ENCODE assay signal across 8 cellular contexts in genomic region chr2:68203587-68203986, GRCh38. TPM values are rescaled to one million over a fixed set of nuclear protein-coding genes. Genes with fewer than 3 reads are reported as not detected.
DNase-seq lines count a peak whose midpoint lies in the region; ATAC-seq and TF ChIP-seq lines count a peak whose summit lies in the region.

No MANE protein-coding gene starts in this region.

- H3K9me3 ChIP-seq in breast epithelium (no peaks in the 10 kb centered on the region), right cardiac atrium (ENCODE audit: control insufficient read depth, low read length) (no peaks in the 10 kb centered on the region)

- H3K27ac Mint-ChIP-seq in MCF 10A (ENCODE audit: low read depth, unreplicated experiment) (no peak overlapping the region), T-cell (peak overlapping the region; percentile 66 to 88)
- H3K27ac Mint-ChIP-seq in stimulated activated naive CD8-positive, alpha-beta T cell treated with anti-CD3 and anti-CD28 coated beads, Interleukin-15, Interleukin-2, amounts not matched to agents 100 ng/mL and 50 ng/mL, for 24 hours: peak overlapping the region; percentile 82

- H3K27ac ChIP-seq in breast epithelium: peak overlapping the region; percentile 1 to 13
- H3K27ac ChIP-seq in right cardiac atrium (ENCODE audit: low read length): no peak overlapping the region

- H3K27me3 Mint-ChIP-seq in MCF 10A (ENCODE audit: insufficient read depth, unreplicated experiment) (no peaks in the 10 kb centered on the region), T-cell (no peaks in the 10 kb centered on the region)
- H3K27me3 Mint-ChIP-seq in stimulated activated naive CD8-positive, alpha-beta T cell treated with anti-CD3 and anti-CD28 coated beads, Interleukin-15, Interleukin-2, amounts not matched to agents 100 ng/mL and 50 ng/mL, for 24 hours: no peaks in the 10 kb centered on the region

- no TSS peak for BruUV-seq in MCF 10A (replicated peaks; lab: Mats Ljungman, UMichigan)

- no peak for TF ChIP-seq POLR2A in breast epithelium (IDR thresholded peaks at IDR 0.05)

- H3K4me3 ChIP-seq in breast epithelium (no peak overlapping the region), right cardiac atrium (ENCODE audit: low read length) (no peak overlapping the region)

- H3K4me3 Mint-ChIP-seq in MCF 10A (ENCODE audit: unreplicated experiment) (no peak overlapping the region), T-cell (peak overlapping the region; percentile 52 to 73 (median 55))
- H3K4me3 Mint-ChIP-seq in stimulated activated naive CD8-positive, alpha-beta T cell treated with anti-CD3 and anti-CD28 coated beads, Interleukin-15, Interleukin-2, amounts not matched to agents 100 ng/mL and 50 ng/mL, for 24 hours: peak overlapping the region; percentile 56

- H3K4me1 Mint-ChIP-seq in MCF 10A (ENCODE audit: insufficient read depth, unreplicated experiment) (peaks cover 20% of the 10 kb centered on the region), T-cell (peaks cover 79 to 86% (median 82%) of the 10 kb centered on the region in 3 donors)
- H3K4me1 Mint-ChIP-seq in stimulated activated naive CD8-positive, alpha-beta T cell treated with anti-CD3 and anti-CD28 coated beads, Interleukin-15, Interleukin-2, amounts not matched to agents 100 ng/mL and 50 ng/mL, for 24 hours (ENCODE audit: low read depth): peaks cover 92% of the 10 kb centered on the region

- 43% methylated on average over 3 of the region's 3 CpGs for WGBS in right cardiac atrium

- CTCF ChIA-PET in MCF 10A (lab: Yijun Ruan, JAX): no interaction called here
- CTCF ChIA-PET in T-cell (lab: Charles Lee): interaction anchor here in 1 of 2 donors (1.4 kb wide), 1 partner anchor 18 kb away, joined by 3 read pairs; no protein-coding TSS in a partner anchor

- DNase-seq in breast epithelium (ENCODE audit: low spot score in 2 of 2): no peak
- no peak for DNase-seq in MCF 10A (ENCODE audit: unreplicated experiment)
- DNase-seq in T-cell: no peak
- no peak for DNase-seq in right cardiac atrium
- DNase-seq in NCI-H1092 (lab: John Stamatoyannopoulos, UW): no peak
- DNase-seq in OCI-M2 (lab: John Stamatoyannopoulos, UW; ENCODE audit: unreplicated experiment): no peak

- intact Hi-C loops in breast epithelium (cut with DNase I; ENCODE audit: low total_unique reads): no loop called here
- intact Hi-C loops in MCF 10A (cut with micrococcal nuclease): no loop called here
- intact Hi-C loops in right cardiac atrium (cut with DNase I): no loop called here

- ATAC-seq in HG02885 (IDR thresholded peaks at IDR 0.05; ENCODE audit: poor library complexity, unreplicated experiment): peak; percentile 91
- peak; percentile 37 to 59 (median 43) for ATAC-seq in T-cell (replicated peaks in 1 of 4)
- no peak for ATAC-seq in right cardiac atrium

- POLR2A ChIA-PET in MCF 10A (lab: Yijun Ruan, JAX) (interaction anchor here (0.6 to 1.7 kb wide), 3 partner anchors 23 to 82 kb away, joined by 3 to 5 read pairs (median 3); no protein-coding TSS in a partner anchor), T-cell (lab: Charles Lee) (no interaction called here)

- H3K36me3 Mint-ChIP-seq in MCF 10A (ENCODE audit: insufficient read depth, unreplicated experiment): peaks cover 28% of the 10 kb centered on the region
- peaks cover 4% of the 10 kb centered on the region for H3K36me3 Mint-ChIP-seq in T-cell
- H3K36me3 Mint-ChIP-seq in stimulated activated naive CD8-positive, alpha-beta T cell treated with anti-CD3 and anti-CD28 coated beads, Interleukin-15, Interleukin-2, amounts not matched to agents 100 ng/mL and 50 ng/mL, for 24 hours (ENCODE audit: low read depth): peaks cover 25% of the 10 kb centered on the region

- H3K9me3 Mint-ChIP-seq in MCF 10A (ENCODE audit: unreplicated experiment) (no peaks in the 10 kb centered on the region), T-cell (no peaks in the 10 kb centered on the region)
- H3K9me3 Mint-ChIP-seq in stimulated activated naive CD8-positive, alpha-beta T cell treated with anti-CD3 and anti-CD28 coated beads, Interleukin-15, Interleukin-2, amounts not matched to agents 100 ng/mL and 50 ng/mL, for 24 hours: no peaks in the 10 kb centered on the region

- no peaks in the 10 kb centered on the region for H3K27me3 ChIP-seq in breast epithelium
- no peaks in the 10 kb centered on the region for H3K27me3 ChIP-seq in right cardiac atrium (ENCODE audit: control insufficient read depth, insufficient read depth)

- no peaks in the 10 kb centered on the region for H3K36me3 ChIP-seq in breast epithelium

- TF ChIP-seq CTCF in breast epithelium (IDR thresholded peaks at IDR 0.05): no peak
- TF ChIP-seq CTCF in MCF 10A (IDR thresholded peaks at IDR 0.05; ENCODE audit: unreplicated experiment): no peak

- no peaks in the 10 kb centered on the region for H3K4me1 ChIP-seq in breast epithelium
- H3K4me1 ChIP-seq in right cardiac atrium (ENCODE audit: control insufficient read depth, insufficient read depth, low read length): peaks cover 3% of the 10 kb centered on the region

RNA-seq across cellular contexts. Expression of gene PNO1, which starts 45.9 kb away (rescaled TPM):
- total RNA-seq in breast epithelium: 10 to 100 TPM; 15.4 to 29.5 (median 18.9) TPM
- total RNA-seq in MCF 10A (2022): 27.9 and 35.0 TPM in 2 replicates
- 10 to 100 TPM in 4 of 5 donors, 1 to 10 TPM in 1; 9.9 to 26.5 (median 13.1) TPM for total RNA-seq in T-cell
- total RNA-seq in right cardiac atrium: 10 to 100 TPM in 1 of 4 donors, 1 to 10 TPM in 3; 8.3 to 15.8 (median 8.5) TPM
- polyA plus RNA-seq in right cardiac atrium: 7.0 TPM

RNA-seq across cellular contexts. Expression of gene PPP3R1, which starts 48.7 kb away (rescaled TPM):
- 10 to 100 TPM; 32.8 to 54.4 (median 34.1) TPM for total RNA-seq in breast epithelium
- 50.9 and 54.6 TPM in 2 replicates for total RNA-seq in MCF 10A (2022)
- 10 to 100 TPM; 53.2 to 65.0 (median 57.7) TPM for total RNA-seq in T-cell
- total RNA-seq in right cardiac atrium: 10 to 100 TPM; 37.9 to 46.2 (median 42.9) TPM
- polyA plus RNA-seq in right cardiac atrium: 21.4 TPM

Comparison
In these comparisons a context has a peak if more than half of its experiments do, and no peak if none do; other contexts are left out.
1. ATAC-seq: peak in HG02885 (single experiment) and T-cell (4 of 4); none in right cardiac atrium (0 of 2).